17 cellular contexts compared by ENCODE assay signal in the genomic region with DNA sequence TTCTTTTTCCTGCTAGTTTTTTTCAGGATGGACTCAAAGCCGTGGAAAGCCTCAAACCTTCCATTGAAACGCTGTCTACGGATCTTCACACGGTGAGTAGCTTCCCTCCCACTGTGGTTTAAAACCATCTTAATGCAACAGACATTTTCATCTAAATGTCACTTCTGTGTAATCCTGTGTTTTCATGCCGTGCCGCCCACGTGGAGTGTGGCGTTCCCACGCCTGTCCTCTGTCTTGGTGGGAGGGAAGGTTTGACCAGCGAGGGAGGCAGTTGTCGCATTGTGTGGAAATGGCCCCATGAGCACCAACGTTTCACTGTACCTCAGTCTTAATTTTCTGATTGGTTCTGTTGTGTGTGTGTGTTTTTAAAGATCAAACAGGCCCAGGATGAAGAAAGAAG.
DNase-seq lines count a peak whose midpoint lies in the region; ATAC-seq and TF ChIP-seq lines count a peak whose summit lies in the region.
"Had no signal": no experiment of that assay in that cellular context is flagged by ENCODE, and none has a peak within 500 bp of the region (broad histone marks: within the 10 kb centered on the region; RNA-seq: fewer than 3 reads in every experiment).

No MANE protein-coding gene starts in this region.

- H3K36me3 ChIP-seq in breast epithelium (no peaks in the 10 kb centered on the region), colonic mucosa (no peaks in the 10 kb centered on the region), mesenchymal stem cell (ENCODE audit: control insufficient read depth in 1 of 2, insufficient read depth in 2 of 2, low read depth in 1 of 2, low read length in 2 of 2) (peaks cover 25 to 60% of the 10 kb centered on the region in 2 experiments), upper lobe of left lung (peaks cover 0 to 5% (median 1%) of the 10 kb centered on the region in 4 donors)

- no peak for ATAC-seq in upper lobe of left lung (ENCODE audit: low FRiP score in 2 of 2)

- H2BK5ac ChIP-seq in mesenchymal stem cell (ENCODE audit: low read depth, low read length, poor library complexity, severe bottlenecking) = no peak overlapping the region

- H3K4me1 Mint-ChIP-seq in MCF 10A (ENCODE audit: insufficient read depth, unreplicated experiment) (peaks cover 31% of the 10 kb centered on the region), type B pancreatic cell (ENCODE audit: unreplicated experiment) (peaks cover 56% of the 10 kb centered on the region)

- H3K9me3 Mint-ChIP-seq in MCF 10A (ENCODE audit: unreplicated experiment) = no peaks in the 10 kb centered on the region
- H3K9me3 Mint-ChIP-seq in type B pancreatic cell = no peaks in the 10 kb centered on the region

- H2BK120ac ChIP-seq in mesenchymal stem cell (ENCODE audit: low read depth, low read length) = no peak overlapping the region

- no peak overlapping the region for H3K23ac ChIP-seq in mesenchymal stem cell (ENCODE audit: low read length in 2 of 2)

- peak overlapping the region; percentile 9 to 75 for H2BK12ac ChIP-seq in mesenchymal stem cell (ENCODE audit: low read length in 2 of 2)

- no peak for TF ChIP-seq POLR2A in breast epithelium (IDR thresholded peaks at IDR 0.05)
- TF ChIP-seq POLR2A in upper lobe of left lung (IDR thresholded peaks at IDR 0.05) = no peak

- no peak overlapping the region for H3K18ac ChIP-seq in mesenchymal stem cell (ENCODE audit: low read depth in 1 of 2, low read length in 2 of 2)

- TF ChIP-seq EP300 in upper lobe of left lung (IDR thresholded peaks at IDR 0.05) = no peak

- peaks cover 28% of the 10 kb centered on the region for H3K79me1 ChIP-seq in mesenchymal stem cell (replicated peaks; ENCODE audit: low read length, poor library complexity, severe bottlenecking)

- H3K4me3 ChIP-seq in breast epithelium (no peak overlapping the region), colonic mucosa (no peak overlapping the region), mesenchymal stem cell (ENCODE audit: insufficient read depth in 1 of 2, low read depth in 1 of 2, low read length in 2 of 2) (no peak overlapping the region), upper lobe of left lung (no peak overlapping the region)

- peak overlapping the region; percentile 3 for H2AK5ac ChIP-seq in mesenchymal stem cell (ENCODE audit: low read length, severe bottlenecking)

- no peak overlapping the region for H3K14ac ChIP-seq in mesenchymal stem cell (ENCODE audit: low read length in 2 of 2)

- no peak for DNase-seq in MCF 10A (ENCODE audit: unreplicated experiment)
- no peak for DNase-seq in breast epithelium (ENCODE audit: low spot score in 2 of 2)
- DNase-seq in colonic mucosa = no peak
- no peak for DNase-seq in mesenchymal stem cell
- DNase-seq in type B pancreatic cell (ENCODE audit: extremely low spot score, unreplicated experiment) = no peak
- no peak for DNase-seq in AG20443 (ENCODE audit: low spot score)
- no peak for DNase-seq in NCI-H128 (lab: John Stamatoyannopoulos, UW; ENCODE audit: unreplicated experiment)
- no peak for DNase-seq in upper lobe of left lung
- DNase-seq: 8988T; Caco-2; DMS153; Kasumi-1; NCI-H187; NCI-H446 treated with DMSO at 0.1 percent for 48 hours; NK-92 treated with Interleukin-12 subunit alpha and Interleukin-12 subunit beta, amount 100 ng/mL, for 24 hours; RPMI8226; SIG-M5 had no signal

- CTCF ChIA-PET in MCF 10A (lab: Yijun Ruan, JAX) = interaction anchor here (0.7 to 7.7 kb wide), 11 partner anchors 9 to 277 kb away, joined by 3 to 90 read pairs (median 4); partner anchors contain the start of gene ASAP2

- no peak overlapping the region for H3K4me2 ChIP-seq in mesenchymal stem cell (ENCODE audit: low read length, poor library complexity, severe bottlenecking)

- H3K36me3 Mint-ChIP-seq in MCF 10A (ENCODE audit: insufficient read depth, unreplicated experiment) (peaks cover 57% of the 10 kb centered on the region), type B pancreatic cell (peaks cover 36% of the 10 kb centered on the region)

- no peak overlapping the region for H4K91ac ChIP-seq in mesenchymal stem cell (ENCODE audit: low read length)

- TF ChIP-seq CTCF in MCF 10A (IDR thresholded peaks at IDR 0.05; ENCODE audit: unreplicated experiment) (no peak), breast epithelium (IDR thresholded peaks at IDR 0.05) (no peak), colonic mucosa (IDR thresholded peaks at IDR 0.05) (no peak), type B pancreatic cell (conservative IDR thresholded peaks at IDR 0.05) (no peak), upper lobe of left lung (IDR thresholded peaks at IDR 0.05) (no peak)

- 94% methylated on average over 12 of the region's 12 CpGs for WGBS in mesenchymal stem cell
- WGBS in upper lobe of left lung, 2 donors = 95 to 96% methylated on average over 12 of the region's 12 CpGs

- H3K9me3 ChIP-seq in breast epithelium = no peaks in the 10 kb centered on the region
- H3K9me3 ChIP-seq in colonic mucosa = no peaks in the 10 kb centered on the region
- H3K9me3 ChIP-seq in mesenchymal stem cell (ENCODE audit: control insufficient read depth, low read length) = no peaks in the 10 kb centered on the region
- no peaks in the 10 kb centered on the region for H3K9me3 ChIP-seq in upper lobe of left lung
- H3K9me3 ChIP-seq: Caco-2 had no signal

- H2AFZ ChIP-seq in mesenchymal stem cell (ENCODE audit: low read depth, low read length) = no peak overlapping the region

- peak overlapping the region; percentile 49 for H3K27ac Mint-ChIP-seq in MCF 10A (ENCODE audit: low read depth, unreplicated experiment)
- H3K27ac Mint-ChIP-seq in type B pancreatic cell = peak overlapping the region; percentile 58

- no peaks in the 10 kb centered on the region for H3K27me3 Mint-ChIP-seq in MCF 10A (ENCODE audit: insufficient read depth, unreplicated experiment)
- no peaks in the 10 kb centered on the region for H3K27me3 Mint-ChIP-seq in type B pancreatic cell

- H3K27me3 ChIP-seq in breast epithelium (no peaks in the 10 kb centered on the region), colonic mucosa (no peaks in the 10 kb centered on the region), mesenchymal stem cell (ENCODE audit: control insufficient read depth in 1 of 2, insufficient read depth in 1 of 2, low read length in 2 of 2) (no peaks in the 10 kb centered on the region), upper lobe of left lung (no peaks in the 10 kb centered on the region)

- H3K9ac ChIP-seq in colonic mucosa (ENCODE audit: low read depth in 2 of 2, low read length in 2 of 2) (peak overlapping the region in 1 of 2 donors; percentile 15), mesenchymal stem cell (ENCODE audit: low read length) (peak overlapping the region; percentile 6)

- H3K4me1 ChIP-seq in breast epithelium (peaks cover 0 to 6% of the 10 kb centered on the region in 2 donors), colonic mucosa (peaks cover 13% of the 10 kb centered on the region), mesenchymal stem cell (ENCODE audit: control insufficient read depth, insufficient read depth, low read depth, low read length) (peaks cover 12% of the 10 kb centered on the region), upper lobe of left lung (peaks cover 13 to 29% (median 19%) of the 10 kb centered on the region in 4 donors)
- H3K4me1 ChIP-seq: Caco-2 had no signal

- H2BK15ac ChIP-seq in mesenchymal stem cell (ENCODE audit: low read depth, poor library complexity, severe bottlenecking) = no peak overlapping the region

- H3K27ac ChIP-seq in breast epithelium = no peak overlapping the region
- H3K27ac ChIP-seq in colonic mucosa = peak overlapping the region; percentile 81
- no peak overlapping the region for H3K27ac ChIP-seq in mesenchymal stem cell (ENCODE audit: low read length, poor library complexity, severe bottlenecking)
- H3K27ac ChIP-seq in upper lobe of left lung = no peak overlapping the region

- H3K4me3 Mint-ChIP-seq in MCF 10A (ENCODE audit: unreplicated experiment) (no peak overlapping the region), type B pancreatic cell (no peak overlapping the region)

- POLR2A ChIA-PET in MCF 10A (lab: Yijun Ruan, JAX) = interaction anchor here (0.7 to 1.8 kb wide), 6 partner anchors 19 to 334 kb away, joined by 3 to 9 read pairs (median 4); no protein-coding TSS in a partner anchor

- BruUV-seq in MCF 10A (replicated peaks; lab: Mats Ljungman, UMichigan) = no TSS peak

- H4K8ac ChIP-seq in mesenchymal stem cell (ENCODE audit: low read length) = peak overlapping the region; percentile 27

- intact Hi-C loops in MCF 10A (cut with micrococcal nuclease) = loop anchor here (10.0 kb wide), 1 partner anchor 460 kb away; no protein-coding TSS in a partner anchor
- intact Hi-C loops in breast epithelium (cut with DNase I; ENCODE audit: low total_unique reads) = no loop called here
- intact Hi-C loops in colonic mucosa (cut with DNase I) = loop anchor here (10.0 kb wide), 1 partner anchor 130 kb away; the partner anchor contains the start of gene ASAP2

- peak overlapping the region in 1 of 2 experiments; percentile 17 for H3K4ac ChIP-seq in mesenchymal stem cell (ENCODE audit: low read depth in 1 of 2, low read length in 2 of 2)
